6 cellular contexts compared by ENCODE assay signal in genomic region chr19:55485439-55486011, GRCh38. TPM values are rescaled to one million over a fixed set of nuclear protein-coding genes. Genes with fewer than 3 reads are reported as not detected.
A peak's percentile ranks its signal among the peaks of the same experiment; 100 is the strongest.
DNase-seq lines count a peak whose midpoint lies in the region; TF ChIP-seq lines count a peak whose summit lies in the region.

No MANE protein-coding gene starts in this region.

- no peaks in the 10 kb centered on the region for H3K79me2 ChIP-seq in MM.1S (ENCODE audit: low read length)

- no peaks in the 10 kb centered on the region for H3K9me3 ChIP-seq in MM.1S (replicated peaks; ENCODE audit: insufficient read depth, low read length)

- H3K9me2 ChIP-seq in MM.1S (replicated peaks; ENCODE audit: insufficient read depth, low read length) = no peaks in the 10 kb centered on the region

- no peaks in the 10 kb centered on the region for H3K36me3 ChIP-seq in MM.1S (replicated peaks; ENCODE audit: insufficient read depth, low read length)

- H4K20me1 ChIP-seq in MM.1S (ENCODE audit: insufficient read depth, low read length) = no peaks in the 10 kb centered on the region

- H3K27ac ChIP-seq in dorsolateral prefrontal cortex (peak overlapping the region in 53 of 59 donors; percentile 12 to 91 (median 80)), MM.1S (ENCODE audit: low read length) (no peak overlapping the region)

- H3K27me3 ChIP-seq in dorsolateral prefrontal cortex (peaks cover 0 to 5% (median 0%) of the 10 kb centered on the region in 45 donors), MM.1S (replicated peaks; ENCODE audit: insufficient read depth, low read length) (peaks cover 60% of the 10 kb centered on the region)

- no peak overlapping the region for H3K9ac ChIP-seq in MM.1S (ENCODE audit: low read length)

- no peak for TF ChIP-seq CTCF in dorsolateral prefrontal cortex (IDR thresholded peaks at IDR 0.05 in 54 of 56, conservative IDR thresholded peaks at IDR 0.05 in 2 of 56; ENCODE audit: low read depth in 1 of 56, partially characterized antibody in 56 of 56)
- TF ChIP-seq CTCF in MM.1S (IDR thresholded peaks at IDR 0.05; ENCODE audit: low read length) = no peak

- no peak overlapping the region for H3K4me2 ChIP-seq in MM.1S (ENCODE audit: low read depth, low read length)

- intact Hi-C loops in dorsolateral prefrontal cortex (cut with DNase I) = no loop called here

- no peak overlapping the region for H2AFZ ChIP-seq in MM.1S (ENCODE audit: low read length)

- H3K4me1 ChIP-seq in MM.1S (ENCODE audit: low read length) = no peaks in the 10 kb centered on the region

- no peaks in the 10 kb centered on the region for H3F3A ChIP-seq in MM.1S (ENCODE audit: insufficient read depth, low read length)

- DNase-seq in NCI-H2107 treated with DMSO at 0.1 percent for 48 hours (lab: John Stamatoyannopoulos, UW; ENCODE audit: unreplicated experiment) (peak; percentile 59), dorsolateral prefrontal cortex (no peak), skeletal muscle cell (ENCODE audit: low read depth) (no peak), MM.1S (no peak), middle frontal gyrus (ENCODE audit: extremely low spot score, low spot score) (no peak)
- no peak for DNase-seq in effector CD8-positive, alpha-beta T cell (lab: John Stamatoyannopoulos, UW)

- peak overlapping the region; percentile 55 to 93 (median 78) for H3K4me3 ChIP-seq in dorsolateral prefrontal cortex
- H3K4me3 ChIP-seq in skeletal muscle cell (ENCODE audit: low read depth, low read length) = peak overlapping the region; percentile 68
- H3K4me3 ChIP-seq in MM.1S (ENCODE audit: low read length) = no peak overlapping the region

RNA-seq across cellular contexts. Expression of gene NAT14, which starts 0.5 kb away (rescaled TPM):
- total RNA-seq in dorsolateral prefrontal cortex = 10 to 100 TPM; 31.4 to 82.8 (median 57.2) TPM

RNA-seq across cellular contexts. Expression of gene SSC5D, which starts 2.7 kb away (rescaled TPM):
- total RNA-seq in dorsolateral prefrontal cortex = 10 to 100 TPM in 1 of 120 experiments, 1 to 10 TPM in 119; 1.3 to 11.4 (median 4.6) TPM

RNA-seq across cellular contexts. Expression of gene ZNF628, which starts 9.1 kb away (rescaled TPM):
- 10 to 100 TPM in 8 of 120 experiments, 1 to 10 TPM in 112; 3.1 to 14.2 (median 6.2) TPM for total RNA-seq in dorsolateral prefrontal cortex

RNA-seq across cellular contexts. Expression of gene C19orf85, which starts 21.0 kb away (rescaled TPM):
- under 1 TPM in 1 of 120 experiments, not detected in 119; 0.57 TPM for total RNA-seq in dorsolateral prefrontal cortex

RNA-seq across cellular contexts. Expression of gene ISOC2, which starts 24.1 kb away (rescaled TPM):
- 10 to 100 TPM; 25.1 to 48.5 (median 36.7) TPM for total RNA-seq in dorsolateral prefrontal cortex
